ENCODE assay signal across 11 cellular contexts in genomic region chr14:65333926-65334687, GRCh38.
A peak's percentile ranks its signal among the peaks of the same experiment; 100 is the strongest.
DNase-seq lines count a peak whose midpoint lies in the region; ATAC-seq and TF ChIP-seq lines count a peak whose summit lies in the region.
"Had no signal": no experiment of that assay in that cellular context is flagged by ENCODE, and none has a peak within 500 bp of the region (broad histone marks: within the 10 kb centered on the region; RNA-seq: fewer than 3 reads in every experiment).

No MANE protein-coding gene starts in this region.

- H3K36me3 ChIP-seq in lower lobe of right lung (no peaks in the 10 kb centered on the region), upper lobe of left lung (no peaks in the 10 kb centered on the region)
- H3K36me3 ChIP-seq: heart left ventricle had no signal

- no peak for TF ChIP-seq POLR2A in upper lobe of left lung (IDR thresholded peaks at IDR 0.05)

- TF ChIP-seq CTCF in lower lobe of right lung (IDR thresholded peaks at IDR 0.05) (no peak), upper lobe of left lung (IDR thresholded peaks at IDR 0.05) (no peak)

- no peak for ATAC-seq in lower lobe of right lung
- ATAC-seq in upper lobe of left lung (ENCODE audit: low FRiP score in 2 of 2), result peak in 1 of 2 donors; percentile 30

- peak overlapping the region; percentile 42 for H3K27ac Mint-ChIP-seq in activated naive CD4-positive, alpha-beta T cell treated with anti-CD3 and anti-CD28 coated beads, Interleukin-2, amount 50 U/mL, for 24 hours

- intact Hi-C loops in lower lobe of right lung (cut with DNase I), result no loop called here

- peaks cover 34% of the 10 kb centered on the region for H3K4me1 Mint-ChIP-seq in activated naive CD4-positive, alpha-beta T cell treated with anti-CD3 and anti-CD28 coated beads, Interleukin-2, amount 50 U/mL, for 24 hours

- H3K4me3 Mint-ChIP-seq in activated naive CD4-positive, alpha-beta T cell treated with anti-CD3 and anti-CD28 coated beads, Interleukin-2, amount 50 U/mL, for 24 hours, result no peak overlapping the region

- H3K9me3 ChIP-seq in lower lobe of right lung (no peaks in the 10 kb centered on the region), upper lobe of left lung (no peaks in the 10 kb centered on the region)
- H3K9me3 ChIP-seq: heart left ventricle had no signal

- H3K36me3 Mint-ChIP-seq in activated naive CD4-positive, alpha-beta T cell treated with anti-CD3 and anti-CD28 coated beads, Interleukin-2, amount 50 U/mL, for 24 hours, result no peaks in the 10 kb centered on the region
- H3K36me3 Mint-ChIP-seq: CD14-positive monocyte had no signal

- WGBS in upper lobe of left lung, 2 donors, result 52 to 56% methylated on average over 8 of the region's 8 CpGs

- H3K4me3 ChIP-seq in lower lobe of right lung (no peak overlapping the region), upper lobe of left lung (no peak overlapping the region)
- H3K4me3 ChIP-seq: heart left ventricle had no signal

- H3K4me1 ChIP-seq in lower lobe of right lung, result peaks cover 40% of the 10 kb centered on the region
- H3K4me1 ChIP-seq in upper lobe of left lung, result peaks cover 17 to 47% (median 23%) of the 10 kb centered on the region in 4 donors

- H3K27ac ChIP-seq in lower lobe of right lung, result peak overlapping the region; percentile 66
- peak overlapping the region in 3 of 4 donors; percentile 61 to 75 (median 69) for H3K27ac ChIP-seq in upper lobe of left lung
- H3K27ac ChIP-seq in caudate nucleus (ENCODE audit: low read depth, low read length), result no peak overlapping the region
- H3K27ac ChIP-seq: heart left ventricle had no signal

- DNase-seq in activated naive CD4-positive, alpha-beta T cell treated with anti-CD3 and anti-CD28 coated beads, Interleukin-2, amount 50 U/mL, for 16 hours, result no peak
- DNase-seq in amniotic epithelial cell (ENCODE audit: low read depth), result peak; percentile 28
- peak; percentile 48 for DNase-seq in lower lobe of right lung
- DNase-seq in upper lobe of left lung, result no peak
- DNase-seq in caudate nucleus (lab: John Stamatoyannopoulos, UW), result no peak
- DNase-seq in activated CD8-positive, alpha-beta memory T cell treated with anti-CD3 and anti-CD28 coated beads, Interleukin-2, amount 50 U/mL, for 48 hours, result no peak
- DNase-seq in DMS153 (lab: John Stamatoyannopoulos, UW), result no peak
- DNase-seq: NK-92 treated with Interleukin-12 subunit alpha and Interleukin-12 subunit beta, amount 100 ng/mL, for 24 hours had no signal

- TF ChIP-seq EP300 in upper lobe of left lung (IDR thresholded peaks at IDR 0.05), result no peak

- H3K27me3 ChIP-seq in lower lobe of right lung (ENCODE audit: low read depth) (no peaks in the 10 kb centered on the region), upper lobe of left lung (no peaks in the 10 kb centered on the region)
- H3K27me3 ChIP-seq: heart left ventricle had no signal

- no peaks in the 10 kb centered on the region for H3K9me3 Mint-ChIP-seq in activated naive CD4-positive, alpha-beta T cell treated with anti-CD3 and anti-CD28 coated beads, Interleukin-2, amount 50 U/mL, for 24 hours

- no peaks in the 10 kb centered on the region for H3K27me3 Mint-ChIP-seq in activated naive CD4-positive, alpha-beta T cell treated with anti-CD3 and anti-CD28 coated beads, Interleukin-2, amount 50 U/mL, for 24 hours

Comparison
In these comparisons a context has a peak if more than half of its experiments do, and no peak if none do; other contexts are left out.
1. DNase-seq: peak in amniotic epithelial cell (single experiment) and lower lobe of right lung (single experiment); none in activated naive CD4-positive, alpha-beta T cell treated with anti-CD3 and anti-CD28 coated beads, Interleukin-2, amount 50 U/mL, for 16 hours (single experiment), upper lobe of left lung (0 of 2), caudate nucleus (0 of 61), activated CD8-positive, alpha-beta memory T cell treated with anti-CD3 and anti-CD28 coated beads, Interleukin-2, amount 50 U/mL, for 48 hours (single experiment) and DMS153 (single experiment).